ENCODE assay signal across 8 cellular contexts in the genomic region with DNA sequence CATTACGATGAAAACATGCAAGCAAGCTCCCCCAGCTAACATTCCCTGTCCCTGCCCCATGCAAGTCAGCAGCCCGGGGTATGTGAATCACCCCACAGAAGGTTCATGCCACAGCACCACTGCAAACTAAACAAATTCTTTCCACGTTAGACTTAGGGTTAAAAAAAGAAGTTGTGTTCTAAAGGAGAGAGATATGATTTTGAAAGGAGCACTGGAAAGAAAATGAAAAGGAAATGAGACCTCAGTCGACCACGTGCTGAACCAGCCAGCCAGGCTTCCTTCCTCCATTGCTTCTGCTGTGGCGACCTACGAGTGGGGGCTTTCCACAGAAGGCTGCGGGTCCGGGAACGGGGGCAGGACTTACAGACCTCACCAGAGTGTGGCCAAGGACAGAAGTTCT. TPM values are rescaled to one million over a fixed set of nuclear protein-coding genes. Genes with fewer than 3 reads are reported as not detected.
DNase-seq lines count a peak whose midpoint lies in the region; ATAC-seq and TF ChIP-seq lines count a peak whose summit lies in the region.

No MANE protein-coding gene starts in this region.

- DNase-seq in GDM1 (lab: John Stamatoyannopoulos, UW) (peak; percentile 50), T-helper 1 cell (peak in 4 of 5 donors; percentile 27 to 76 (median 50)), cardiac fibroblast (ENCODE audit: low read depth in 2 of 2) (peak; percentile 81 to 88), neural progenitor cell (ENCODE audit: low spot score) (no peak), NCI-H345 (lab: John Stamatoyannopoulos, UW) (no peak), NCI-H69 (lab: John Stamatoyannopoulos, UW) (no peak)

- H3K4me3 ChIP-seq in cardiac fibroblast (replicated peaks in 1 of 2; ENCODE audit: low read depth in 2 of 2, low read length in 2 of 2) (no peak overlapping the region), neural progenitor cell (no peak overlapping the region)

- H3K79me2 ChIP-seq in neural progenitor cell (ENCODE audit: low read depth): no peaks in the 10 kb centered on the region

- no peak overlapping the region for H3K27ac ChIP-seq in neural progenitor cell

- H3K36me3 ChIP-seq in neural progenitor cell: no peaks in the 10 kb centered on the region

- H3K4me3 Mint-ChIP-seq in neural progenitor cell: no peak overlapping the region

- H3K9me3 ChIP-seq in neural progenitor cell (ENCODE audit: low read depth): no peaks in the 10 kb centered on the region

- TF ChIP-seq CTCF in cardiac fibroblast (IDR thresholded peaks at IDR 0.05; ENCODE audit: low read depth, low read length): no peak
- TF ChIP-seq CTCF in neural progenitor cell (IDR thresholded peaks at IDR 0.05): no peak

- H2AFZ ChIP-seq in neural progenitor cell (replicated peaks): no peak overlapping the region

- H4K20me1 ChIP-seq in neural progenitor cell (ENCODE audit: low read depth): no peaks in the 10 kb centered on the region

- H3F3A ChIP-seq in neural progenitor cell (ENCODE audit: low read depth): peaks cover 37% of the 10 kb centered on the region

- H3K9ac ChIP-seq in neural progenitor cell: no peak overlapping the region

- H3K36me3 Mint-ChIP-seq in neural progenitor cell: peaks cover 2% of the 10 kb centered on the region

- peak overlapping the region; percentile 26 for H3K27ac Mint-ChIP-seq in neural progenitor cell

- H3K4me1 Mint-ChIP-seq in neural progenitor cell: peaks cover 41% of the 10 kb centered on the region

- ATAC-seq in GM21619 (IDR thresholded peaks at IDR 0.05; ENCODE audit: unreplicated experiment) (no peak), HG03280 (IDR thresholded peaks at IDR 0.05; ENCODE audit: unreplicated experiment) (no peak)

- no peaks in the 10 kb centered on the region for H3K27me3 ChIP-seq in neural progenitor cell

- no peak overlapping the region for H3K4me2 ChIP-seq in neural progenitor cell

- H3K27me3 Mint-ChIP-seq in neural progenitor cell (ENCODE audit: insufficient read depth, low read depth): peaks cover 8% of the 10 kb centered on the region

- H3K4me1 ChIP-seq in neural progenitor cell: peaks cover 24% of the 10 kb centered on the region

- H3K9me3 Mint-ChIP-seq in neural progenitor cell: peaks cover 16% of the 10 kb centered on the region

RNA-seq across cellular contexts. Expression of a gene that starts 52.0 kb away (rescaled TPM):
- total RNA-seq in neural progenitor cell (ENCODE audit: low replicate concordance): 87.6 and 96.6 TPM in 2 replicates

Comparison
In these comparisons a context has a peak if more than half of its experiments do, and no peak if none do; other contexts are left out.
1. DNase-seq: peak in GDM1 (single experiment), T-helper 1 cell (4 of 5) and cardiac fibroblast (2 of 2); none in neural progenitor cell (single experiment), NCI-H345 (single experiment) and NCI-H69 (single experiment).